1 cellular context compared by ENCODE assay signal in the genomic region with DNA sequence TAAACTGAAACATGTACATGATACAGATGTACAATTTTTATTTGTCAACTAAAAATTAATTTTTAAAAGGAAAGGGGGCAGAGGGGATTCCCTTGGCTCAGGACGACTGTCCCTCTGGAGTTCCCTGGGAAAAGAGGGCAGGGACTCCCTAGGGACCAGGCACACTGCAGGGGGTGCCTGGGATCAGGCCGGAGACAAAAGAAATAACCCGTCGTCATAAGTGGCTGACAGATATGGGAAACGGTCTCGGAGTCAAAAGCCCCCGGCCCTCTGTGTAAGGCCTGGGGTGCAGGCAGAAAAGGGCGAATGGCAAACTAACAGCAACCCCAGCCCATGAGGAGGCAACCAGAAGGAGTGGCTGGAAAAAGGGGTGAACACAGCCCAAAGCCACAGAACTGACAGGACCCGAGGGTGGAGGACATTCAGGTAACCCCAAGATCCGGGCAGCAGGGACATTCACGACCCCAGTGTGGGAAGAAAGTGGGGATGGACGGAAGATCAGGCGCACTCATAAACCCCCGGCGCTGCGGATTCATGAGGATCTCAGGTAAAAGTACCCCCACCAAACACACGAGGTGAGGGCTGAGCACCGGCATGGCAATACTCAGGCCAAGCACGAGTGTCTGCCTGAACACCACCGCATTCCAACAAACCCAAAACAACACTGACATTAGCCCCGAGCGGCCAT.
TF ChIP-seq lines count a peak whose summit lies in the region.

No MANE protein-coding gene starts in this region.

TF ChIP-seq in SK-N-SH treated with all-trans-retinoic acid at 6 μM for 48 hours, 23 proteins besides CTCF, POLR2A, EP300 and RAD21 (continued from another document):
- TF ChIP-seq, protein P1, sequence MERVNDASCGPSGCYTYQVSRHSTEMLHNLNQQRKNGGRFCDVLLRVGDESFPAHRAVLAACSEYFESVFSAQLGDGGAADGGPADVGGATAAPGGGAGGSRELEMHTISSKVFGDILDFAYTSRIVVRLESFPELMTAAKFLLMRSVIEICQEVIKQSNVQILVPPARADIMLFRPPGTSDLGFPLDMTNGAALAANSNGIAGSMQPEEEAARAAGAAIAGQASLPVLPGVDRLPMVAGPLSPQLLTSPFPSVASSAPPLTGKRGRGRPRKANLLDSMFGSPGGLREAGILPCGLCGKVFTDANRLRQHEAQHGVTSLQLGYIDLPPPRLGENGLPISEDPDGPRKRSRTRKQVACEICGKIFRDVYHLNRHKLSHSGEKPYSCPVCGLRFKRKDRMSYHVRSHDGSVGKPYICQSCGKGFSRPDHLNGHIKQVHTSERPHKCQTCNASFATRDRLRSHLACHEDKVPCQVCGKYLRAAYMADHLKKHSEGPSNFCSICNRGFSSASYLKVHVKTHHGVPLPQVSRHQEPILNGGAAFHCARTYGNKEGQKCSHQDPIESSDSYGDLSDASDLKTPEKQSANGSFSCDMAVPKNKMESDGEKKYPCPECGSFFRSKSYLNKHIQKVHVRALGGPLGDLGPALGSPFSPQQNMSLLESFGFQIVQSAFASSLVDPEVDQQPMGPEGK (CRISPR knock-in tag; IDR thresholded peaks at IDR 0.05; ENCODE audit: borderline replicate concordance), result no peak
- TF ChIP-seq ZNF70 (CRISPR knock-in tag; IDR thresholded peaks at IDR 0.05) (no peak), PPARA (CRISPR knock-in tag; IDR thresholded peaks at IDR 0.05; ENCODE audit: borderline replicate concordance) (no peak)
- TF ChIP-seq, protein P2, sequence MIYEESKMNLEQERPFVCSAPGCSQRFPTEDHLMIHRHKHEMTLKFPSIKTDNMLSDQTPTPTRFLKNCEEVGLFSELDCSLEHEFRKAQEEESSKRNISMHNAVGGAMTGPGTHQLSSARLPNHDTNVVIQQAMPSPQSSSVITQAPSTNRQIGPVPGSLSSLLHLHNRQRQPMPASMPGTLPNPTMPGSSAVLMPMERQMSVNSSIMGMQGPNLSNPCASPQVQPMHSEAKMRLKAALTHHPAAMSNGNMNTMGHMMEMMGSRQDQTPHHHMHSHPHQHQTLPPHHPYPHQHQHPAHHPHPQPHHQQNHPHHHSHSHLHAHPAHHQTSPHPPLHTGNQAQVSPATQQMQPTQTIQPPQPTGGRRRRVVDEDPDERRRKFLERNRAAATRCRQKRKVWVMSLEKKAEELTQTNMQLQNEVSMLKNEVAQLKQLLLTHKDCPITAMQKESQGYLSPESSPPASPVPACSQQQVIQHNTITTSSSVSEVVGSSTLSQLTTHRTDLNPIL (CRISPR knock-in tag; IDR thresholded peaks at IDR 0.05; ENCODE audit: low read depth), result no peak
- TF ChIP-seq, protein P3, sequence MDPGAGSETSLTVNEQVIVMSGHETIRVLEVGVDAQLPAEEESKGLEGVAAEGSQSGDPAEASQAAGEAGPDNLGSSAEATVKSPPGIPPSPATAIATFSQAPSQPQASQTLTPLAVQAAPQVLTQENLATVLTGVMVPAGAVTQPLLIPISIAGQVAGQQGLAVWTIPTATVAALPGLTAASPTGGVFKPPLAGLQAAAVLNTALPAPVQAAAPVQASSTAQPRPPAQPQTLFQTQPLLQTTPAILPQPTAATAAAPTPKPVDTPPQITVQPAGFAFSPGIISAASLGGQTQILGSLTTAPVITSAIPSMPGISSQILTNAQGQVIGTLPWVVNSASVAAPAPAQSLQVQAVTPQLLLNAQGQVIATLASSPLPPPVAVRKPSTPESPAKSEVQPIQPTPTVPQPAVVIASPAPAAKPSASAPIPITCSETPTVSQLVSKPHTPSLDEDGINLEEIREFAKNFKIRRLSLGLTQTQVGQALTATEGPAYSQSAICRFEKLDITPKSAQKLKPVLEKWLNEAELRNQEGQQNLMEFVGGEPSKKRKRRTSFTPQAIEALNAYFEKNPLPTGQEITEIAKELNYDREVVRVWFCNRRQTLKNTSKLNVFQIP (CRISPR knock-in tag; IDR thresholded peaks at IDR 0.05; ENCODE audit: borderline replicate concordance, low read depth), result no peak
